In the genomic region with DNA sequence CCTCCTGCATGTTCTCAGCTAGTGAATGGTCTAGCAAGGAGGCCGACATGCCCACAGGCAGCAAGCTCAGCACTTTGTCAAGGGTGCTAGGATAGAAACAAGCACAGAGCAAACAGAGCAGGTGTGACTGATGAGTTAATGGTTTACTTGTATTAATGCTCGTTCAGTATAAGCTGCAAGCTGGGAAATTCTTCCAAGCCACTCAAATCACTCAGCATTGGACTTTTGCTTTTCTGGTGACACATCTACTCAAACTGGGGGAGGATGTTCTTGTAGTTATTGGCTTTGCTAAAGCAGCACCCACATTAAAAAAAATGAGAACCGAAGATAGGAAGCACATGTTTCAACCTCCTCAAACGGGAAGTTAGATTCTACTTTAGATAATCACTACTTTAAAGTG, we compare ENCODE assay signal across 8 cellular contexts. TPM values are rescaled to one million over a fixed set of nuclear protein-coding genes. Genes with fewer than 3 reads are reported as not detected.
DNase-seq lines count a peak whose midpoint lies in the region; ATAC-seq and TF ChIP-seq lines count a peak whose summit lies in the region.

No MANE protein-coding gene starts in this region.

- no peaks in the 10 kb centered on the region for H3K9me3 ChIP-seq in transverse colon

- TF ChIP-seq POLR2A in transverse colon (IDR thresholded peaks at IDR 0.05): peak; percentile 13

- BruUV-seq in Calu3 (replicated peaks; lab: Mats Ljungman, UMichigan): no TSS peak

- H3K4me3 ChIP-seq in transverse colon: no peak overlapping the region

- ATAC-seq in GM19395 (IDR thresholded peaks at IDR 0.05; ENCODE audit: unreplicated experiment): peak; percentile 82
- peak; percentile 90 for ATAC-seq in HG03354 (IDR thresholded peaks at IDR 0.05; ENCODE audit: poor library complexity, severe bottlenecking, unreplicated experiment)

- TF ChIP-seq EP300 in transverse colon (IDR thresholded peaks at IDR 0.05; ENCODE audit: low read depth): no peak

- WGBS in transverse colon (ENCODE audit: low coverage in 1 of 2), 2 donors: 12 to 29% methylated on average over 4 of the region's 4 CpGs

- DNase-seq in Calu3 (peak; percentile 57), transverse colon (no peak), HUDEP-2 (lab: John Stamatoyannopoulos, UW; ENCODE audit: unreplicated experiment in 76 of 76) (no peak), GOT3 (lab: John Stamatoyannopoulos, UW) (no peak), inferior parietal cortex (ENCODE audit: extremely low spot score) (no peak)

- no peaks in the 10 kb centered on the region for H3K27me3 ChIP-seq in transverse colon

- TF ChIP-seq CTCF in Calu3 (IDR thresholded peaks at IDR 0.05; ENCODE audit: unreplicated experiment): no peak
- no peak for TF ChIP-seq CTCF in transverse colon (IDR thresholded peaks at IDR 0.05)

- no peak overlapping the region for H3K27ac Mint-ChIP-seq in Calu3 (ENCODE audit: unreplicated experiment)
- H3K27ac Mint-ChIP-seq in activated naive CD8-positive, alpha-beta T cell: peak overlapping the region; percentile 50

- H3K27me3 Mint-ChIP-seq in Calu3 (ENCODE audit: unreplicated experiment): no peaks in the 10 kb centered on the region
- no peaks in the 10 kb centered on the region for H3K27me3 Mint-ChIP-seq in activated naive CD8-positive, alpha-beta T cell

- H3K36me3 Mint-ChIP-seq in Calu3 (ENCODE audit: insufficient read depth, unreplicated experiment): peaks cover 12% of the 10 kb centered on the region
- peaks cover 33% of the 10 kb centered on the region for H3K36me3 Mint-ChIP-seq in activated naive CD8-positive, alpha-beta T cell

- in situ Hi-C loops in transverse colon (cut with MboI; ENCODE audit: low pct_ligation_motif_present in 1 of 4, low pct_unique_long_range_greater_than_20kb in 1 of 4, low sequenced_read_pairs in 3 of 4): no loop called here

- no peaks in the 10 kb centered on the region for H3K9me3 Mint-ChIP-seq in Calu3 (ENCODE audit: low read depth, unreplicated experiment)
- H3K9me3 Mint-ChIP-seq in activated naive CD8-positive, alpha-beta T cell (ENCODE audit: low read depth): no peaks in the 10 kb centered on the region

- no peaks in the 10 kb centered on the region for H3K36me3 ChIP-seq in transverse colon

- no peak overlapping the region for H3K4me3 Mint-ChIP-seq in Calu3 (ENCODE audit: low read depth, unreplicated experiment)
- peak overlapping the region; percentile 69 for H3K4me3 Mint-ChIP-seq in activated naive CD8-positive, alpha-beta T cell

- peak overlapping the region; percentile 41 to 82 (median 80) for H3K27ac ChIP-seq in transverse colon

- H3K4me1 Mint-ChIP-seq in Calu3 (ENCODE audit: low read depth, unreplicated experiment): peaks cover 56% of the 10 kb centered on the region
- H3K4me1 Mint-ChIP-seq in activated naive CD8-positive, alpha-beta T cell (ENCODE audit: low read depth): peaks cover 39% of the 10 kb centered on the region

- H3K4me1 ChIP-seq in transverse colon: peaks cover 7 to 77% (median 54%) of the 10 kb centered on the region in 4 donors

- CTCF ChIA-PET in Calu3 (lab: Charles Lee): interaction anchor here (0.5 to 0.8 kb wide), 3 partner anchors 24 to 149 kb away, joined by 3 read pairs; no protein-coding TSS in a partner anchor

- intact Hi-C loops in Calu3 (cut with micrococcal nuclease; ENCODE audit: unreplicated experiment) (loop anchor here (5.0 kb wide), 2 partner anchors 42 to 43 kb away; a partner anchor contains a TSS), transverse colon (cut with DNase I; ENCODE audit: low total_unique reads) (no loop called here)

RNA-seq across cellular contexts. Expression of a gene that starts 43.1 kb away (rescaled TPM):
- total RNA-seq in Calu3 (2022): 18.2 and 28.1 TPM in 2 replicates
- 10 to 100 TPM; 34.6 to 82.7 (median 72.3) TPM for total RNA-seq in transverse colon
